ENCODE assay signal across 10 cellular contexts in the genomic region with DNA sequence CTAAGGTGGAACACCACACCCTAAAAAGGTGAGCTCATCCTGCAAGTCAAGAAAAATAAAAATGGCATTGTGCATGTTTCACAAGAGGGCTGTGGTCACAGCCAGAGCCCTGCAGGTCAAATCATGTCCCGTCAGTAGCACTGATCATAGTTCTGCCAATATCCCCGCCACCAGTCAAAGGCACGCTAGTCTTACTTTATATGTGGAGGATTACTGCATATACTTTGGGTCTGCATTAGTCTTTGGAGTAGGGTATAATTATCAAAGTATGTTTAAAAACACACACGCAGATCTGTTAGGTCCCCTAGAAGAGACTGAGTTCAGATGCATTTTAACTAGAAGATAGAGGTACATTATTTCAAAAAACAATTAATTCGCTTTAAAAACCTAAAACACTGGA. TPM values are rescaled to one million over a fixed set of nuclear protein-coding genes. Genes with fewer than 3 reads are reported as not detected.
A peak's percentile ranks its signal among the peaks of the same experiment; 100 is the strongest.
DNase-seq lines count a peak whose midpoint lies in the region; ATAC-seq and TF ChIP-seq lines count a peak whose summit lies in the region.
"Had no signal": no experiment of that assay in that cellular context is flagged by ENCODE, and none has a peak within 500 bp of the region (broad histone marks: within the 10 kb centered on the region; RNA-seq: fewer than 3 reads in every experiment).

No MANE protein-coding gene starts in this region.

- H3K36me3 Mint-ChIP-seq in Caco-2 (ENCODE audit: insufficient read depth, unreplicated experiment) (peaks cover 59% of the 10 kb centered on the region), mesothelial cell of epicardium (peaks cover 2% of the 10 kb centered on the region)
- H3K36me3 Mint-ChIP-seq in central memory CD8-positive, alpha-beta T cell (ENCODE audit: insufficient read depth) = peaks cover 7% of the 10 kb centered on the region

- no peaks in the 10 kb centered on the region for H3K9me3 ChIP-seq in Caco-2

- H3K27me3 Mint-ChIP-seq in Caco-2 (ENCODE audit: insufficient read depth, unreplicated experiment) = no peaks in the 10 kb centered on the region
- H3K27me3 Mint-ChIP-seq in central memory CD8-positive, alpha-beta T cell = peaks cover 9% of the 10 kb centered on the region
- peaks cover 4% of the 10 kb centered on the region for H3K27me3 Mint-ChIP-seq in mesothelial cell of epicardium (ENCODE audit: low read depth)

- no TSS peak for BruUV-seq in Caco-2 (replicated peaks; lab: Mats Ljungman, UMichigan)

- H3K36me3 ChIP-seq in Caco-2 (ENCODE audit: control insufficient read depth, insufficient read depth, low read length) = no peaks in the 10 kb centered on the region; the same call in 1 of the 2 replicates

- H3K4me3 Mint-ChIP-seq in Caco-2 (ENCODE audit: unreplicated experiment) (peak overlapping the region; percentile 84), mesothelial cell of epicardium (peak overlapping the region; percentile 88)
- peak overlapping the region; percentile 94 for H3K4me3 Mint-ChIP-seq in central memory CD8-positive, alpha-beta T cell

- CTCF ChIA-PET in Caco-2 (lab: Charles Lee) = interaction anchor here (1.0 to 2.3 kb wide), 2 partner anchors 88 to 101 kb away, joined by 3 to 12 read pairs; no protein-coding TSS in a partner anchor

- peak overlapping the region in 1 of 59 donors; percentile 5 for H3K27ac ChIP-seq in dorsolateral prefrontal cortex

- H3K27me3 ChIP-seq in Caco-2 (replicated peaks; ENCODE audit: control insufficient read depth, insufficient read depth, low read length) (no peaks in the 10 kb centered on the region), dorsolateral prefrontal cortex (peaks cover 0 to 27% (median 0%) of the 10 kb centered on the region in 45 donors)

- H3K27ac Mint-ChIP-seq in Caco-2 (ENCODE audit: unreplicated experiment) = peak overlapping the region; percentile 90
- no peak overlapping the region for H3K27ac Mint-ChIP-seq in central memory CD8-positive, alpha-beta T cell (ENCODE audit: low read depth)
- peak overlapping the region; percentile 98 for H3K27ac Mint-ChIP-seq in mesothelial cell of epicardium

- no peak for TF ChIP-seq CTCF in Caco-2 (IDR thresholded peaks at IDR 0.05; ENCODE audit: insufficient read depth in 1 of 2, low read depth in 1 of 2, low read length in 1 of 2, severe bottlenecking in 1 of 2, unreplicated experiment in 1 of 2)
- TF ChIP-seq CTCF in mesothelial cell of epicardium (IDR thresholded peaks at IDR 0.05; ENCODE audit: unreplicated experiment) = no peak
- no peak for TF ChIP-seq CTCF in dorsolateral prefrontal cortex (IDR thresholded peaks at IDR 0.05 in 54 of 56, conservative IDR thresholded peaks at IDR 0.05 in 2 of 56; ENCODE audit: low read depth in 1 of 56, partially characterized antibody in 56 of 56)

- peak overlapping the region; percentile 98 for H3K4me3 ChIP-seq in Caco-2 (ENCODE audit: low read depth, low read length)
- H3K4me3 ChIP-seq in dorsolateral prefrontal cortex = peak overlapping the region in 8 of 59 donors; percentile 65 to 78 (median 74)

- peak; percentile 39 to 46 for DNase-seq in Caco-2
- peak; percentile 62 for DNase-seq in NCI-H1105 (lab: John Stamatoyannopoulos, UW)
- no peak for DNase-seq in central memory CD8-positive, alpha-beta T cell (ENCODE audit: low spot score in 2 of 2)
- no peak for DNase-seq in mesothelial cell of epicardium (ENCODE audit: low spot score in 2 of 2, unreplicated experiment in 2 of 2)
- no peak for DNase-seq in head of caudate nucleus
- no peak for DNase-seq in middle frontal gyrus (ENCODE audit: extremely low spot score, low spot score)
- no peak for DNase-seq in activated naive CD4-positive, alpha-beta T cell treated with anti-CD3 and anti-CD28 coated beads, Interleukin-2, amount 50 U/mL, for 16 hours
- DNase-seq in dorsolateral prefrontal cortex = no peak
- DNase-seq: NCI-H2227 treated with DMSO at 0.1 percent for 48 hours; stimulated activated CD4-positive, alpha-beta T cell treated with anti-CD3 and anti-CD28 coated beads, Interleukin-4, amount 100 ng/mL, for 4 hours had no signal

- H3K4me1 ChIP-seq in Caco-2 = peaks cover 21% of the 10 kb centered on the region

- peaks cover 16% of the 10 kb centered on the region for H3K4me1 Mint-ChIP-seq in Caco-2 (ENCODE audit: low read depth, unreplicated experiment)
- peaks cover 26% of the 10 kb centered on the region for H3K4me1 Mint-ChIP-seq in central memory CD8-positive, alpha-beta T cell
- peaks cover 43% of the 10 kb centered on the region for H3K4me1 Mint-ChIP-seq in mesothelial cell of epicardium

- ATAC-seq in central memory CD8-positive, alpha-beta T cell (replicated peaks; ENCODE audit: extremely low read depth, poor library complexity, severe bottlenecking) = no peak

- POLR2A ChIA-PET in Caco-2 (lab: Charles Lee) = interaction anchor here (0.6 to 1.1 kb wide), 2 partner anchors 18 to 44 kb away, joined by 3 read pairs; no protein-coding TSS in a partner anchor

- H3K9me3 Mint-ChIP-seq in Caco-2 (ENCODE audit: unreplicated experiment) (peaks cover 7% of the 10 kb centered on the region), mesothelial cell of epicardium (no peaks in the 10 kb centered on the region)
- H3K9me3 Mint-ChIP-seq in central memory CD8-positive, alpha-beta T cell = no peaks in the 10 kb centered on the region

- intact Hi-C loops in Caco-2 (cut with micrococcal nuclease; ENCODE audit: unreplicated experiment) = loop anchor here (5.0 kb wide), 3 partner anchors 383 to 922 kb away; partner anchors contain the start of gene ABRACL
- intact Hi-C loops in head of caudate nucleus (cut with DNase I) = no loop called here
- intact Hi-C loops in dorsolateral prefrontal cortex (cut with DNase I) = loop anchor here (5.0 kb wide), 2 partner anchors 103 to 398 kb away; no protein-coding TSS in a partner anchor

RNA-seq across cellular contexts. Expression of gene PERP, which starts 1.8 kb away (rescaled TPM):
- 141 and 152 TPM in 2 replicates for total RNA-seq in Caco-2 (2022)
- total RNA-seq in mesothelial cell of epicardium = 54.4 to 57.6 TPM (median 55.6 TPM) in 3 replicates
- total RNA-seq in dorsolateral prefrontal cortex = 1 to 10 TPM; 1.4 to 7.5 (median 3.3) TPM

RNA-seq across cellular contexts. Expression of gene ARFGEF3, which starts 56.3 kb away (rescaled TPM):
- total RNA-seq in Caco-2 (2022) = 5.2 and 5.6 TPM in 2 replicates
- 6.1 to 6.3 TPM (median 6.1 TPM) in 3 replicates for total RNA-seq in mesothelial cell of epicardium
- total RNA-seq in dorsolateral prefrontal cortex = 10 to 100 TPM; 30.0 to 93.7 (median 67.0) TPM

Comparison
In these comparisons a context has a peak if more than half of its experiments do, and no peak if none do; other contexts are left out.
1. DNase-seq: peak in Caco-2 (2 of 2) and NCI-H1105 (single experiment); none in central memory CD8-positive, alpha-beta T cell (0 of 2), mesothelial cell of epicardium (0 of 2), head of caudate nucleus (0 of 42), middle frontal gyrus (single experiment), activated naive CD4-positive, alpha-beta T cell treated with anti-CD3 and anti-CD28 coated beads, Interleukin-2, amount 50 U/mL, for 16 hours (single experiment) and dorsolateral prefrontal cortex (0 of 10).
2. Peak in every context shown above with its lines, with median percentiles within 50 percentile points of each other: H3K4me3 Mint-ChIP-seq.